Comparison of ENCODE assay signal across 29 cellular contexts in the genomic region with DNA sequence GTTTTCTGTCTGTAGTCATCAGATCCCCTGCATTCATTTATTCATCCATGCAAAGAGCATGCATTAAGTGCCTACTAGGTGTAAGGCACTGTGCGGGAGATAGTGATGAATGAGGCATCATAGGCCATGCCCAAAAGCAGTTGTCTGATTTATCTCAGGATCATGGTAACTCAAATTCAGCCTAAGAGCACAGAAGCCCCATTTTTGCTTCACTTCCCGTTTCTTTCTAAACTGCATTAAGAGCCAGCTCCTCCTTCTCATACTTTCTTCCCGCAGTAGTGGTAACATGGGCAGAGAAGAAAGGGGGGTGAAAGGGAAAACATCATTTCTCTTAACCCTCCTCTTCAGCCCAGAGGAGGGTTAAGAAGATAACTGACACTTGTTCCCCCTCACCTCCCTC. TPM values are rescaled to one million over a fixed set of nuclear protein-coding genes. Genes with fewer than 3 reads are reported as not detected.
"Had no signal": no experiment of that assay in that cellular context is flagged by ENCODE, and none has a peak within 500 bp of the region (broad histone marks: within the 10 kb centered on the region; RNA-seq: fewer than 3 reads in every experiment).

No MANE protein-coding gene starts in this region.

- ATAC-seq: activated CD4-positive, alpha-beta T cell treated with anti-CD3 and anti-CD28 coated beads for 36 hours; foreskin keratinocyte; left lobe of liver; lower lobe of right lung; naive thymus-derived CD4-positive, alpha-beta T cell; upper lobe of right lung had no signal

- H3K4me3 ChIP-seq: hepatocyte, lower lobe of right lung, ovary, prostate gland, thoracic aorta, upper lobe of right lung had no signal

- H3K36me3 ChIP-seq: lower lobe of right lung, ovary, prostate gland, thoracic aorta, upper lobe of right lung had no signal

- H3K27ac ChIP-seq: foreskin keratinocyte, hepatocyte, lower lobe of right lung, ovary, prostate gland, thoracic aorta, upper lobe of right lung had no signal

- H3K9me3 Mint-ChIP-seq: activated B cell treated with CpG ODN at 0.5 μM for 24 hours; activated naive CD8-positive, alpha-beta T cell treated with anti-CD3 and anti-CD28 coated beads for 36 hours; activated T-cell treated with anti-CD3 and anti-CD28 coated beads, Interleukin-2, amount 50 U/mL, for 24 hours; activated T-helper 2 cell treated with anti-CD3 and anti-CD28 coated beads, Interferon-gamma antibody, Interleukin-2, Interleukin-4, amounts not matched to agents 10 μg/mL and 5 μg/mL and 100 μg/mL, durations not matched to agents 14 hours and 24 hours and 36 hours; immature natural killer cell; naive thymus-derived CD4-positive, alpha-beta T cell had no signal

- H3K36me3 Mint-ChIP-seq: activated naive CD8-positive, alpha-beta T cell treated with anti-CD3 and anti-CD28 coated beads for 36 hours; immature natural killer cell had no signal

- H3K4me1 ChIP-seq: foreskin keratinocyte, lower lobe of right lung, prostate gland, upper lobe of right lung had no signal

- H3K4me3 Mint-ChIP-seq: activated B cell treated with CpG ODN at 0.5 μM for 24 hours; activated CD4-positive, alpha-beta T cell treated with anti-CD3 and anti-CD28 coated beads for 36 hours; activated naive CD8-positive, alpha-beta T cell treated with anti-CD3 and anti-CD28 coated beads for 36 hours; activated T-cell treated with anti-CD3 and anti-CD28 coated beads, Interleukin-2, amount 50 U/mL, for 24 hours; immature natural killer cell; naive thymus-derived CD4-positive, alpha-beta T cell had no signal

- DNase-seq: activated B cell treated with CpG ODN at 0.5 μM for 24 hours; activated CD4-positive, alpha-beta T cell treated with anti-CD3 and anti-CD28 coated beads for 36 hours; activated CD4-positive, alpha-beta T cell treated with anti-CD3 and anti-CD28 coated beads, Interleukin-2, amount 50 U/mL, for 4 hours; activated CD8-positive, alpha-beta memory T cell treated with anti-CD3 and anti-CD28 coated beads for 24 hours; activated CD8-positive, alpha-beta memory T cell treated with anti-CD3 and anti-CD28 coated beads, Interleukin-2, amount 50 U/mL, for 4 hours; activated naive CD4-positive, alpha-beta T cell; activated naive CD8-positive, alpha-beta T cell treated with anti-CD3 and anti-CD28 coated beads for 36 hours; activated T-cell treated with anti-CD3 and anti-CD28 coated beads, Interleukin-2, amount 50 U/mL, for 24 hours; central memory CD4-positive, alpha-beta T cell; effector CD8-positive, alpha-beta T cell; foreskin keratinocyte; immature natural killer cell; lower lobe of right lung; naive thymus-derived CD4-positive, alpha-beta T cell; ovary; stimulated activated CD4-positive, alpha-beta T cell treated with anti-CD3 and anti-CD28 coated beads, Interleukin-2, amount 100 ng/mL, for 48 hours; stimulated activated CD8-positive, alpha-beta memory T cell treated with anti-CD3 and anti-CD28 coated beads, Interleukin-4, amount 100 ng/mL, for 48 hours; stimulated activated naive CD4-positive, alpha-beta T cell; T1000; upper lobe of right lung had no signal

- H3K27me3 Mint-ChIP-seq: activated B cell treated with CpG ODN at 0.5 μM for 24 hours; activated CD4-positive, alpha-beta T cell treated with anti-CD3 and anti-CD28 coated beads for 36 hours had no signal

- H3K27ac Mint-ChIP-seq: activated B cell treated with CpG ODN at 0.5 μM for 24 hours; activated CD4-positive, alpha-beta T cell treated with anti-CD3 and anti-CD28 coated beads for 36 hours; activated naive CD8-positive, alpha-beta T cell treated with anti-CD3 and anti-CD28 coated beads for 36 hours; activated T-cell treated with anti-CD3 and anti-CD28 coated beads, Interleukin-2, amount 50 U/mL, for 24 hours; activated T-helper 2 cell treated with anti-CD3 and anti-CD28 coated beads, Interferon-gamma antibody, Interleukin-2, Interleukin-4, amounts not matched to agents 10 μg/mL and 5 μg/mL and 100 μg/mL, durations not matched to agents 14 hours and 24 hours and 36 hours; naive thymus-derived CD4-positive, alpha-beta T cell had no signal

- H3K4me1 Mint-ChIP-seq: activated B cell treated with CpG ODN at 0.5 μM for 24 hours; activated CD4-positive, alpha-beta T cell treated with anti-CD3 and anti-CD28 coated beads for 36 hours; activated naive CD8-positive, alpha-beta T cell treated with anti-CD3 and anti-CD28 coated beads for 36 hours; immature natural killer cell; naive thymus-derived CD4-positive, alpha-beta T cell had no signal

- H3K9me3 ChIP-seq: lower lobe of right lung, ovary, prostate gland, thoracic aorta, upper lobe of right lung had no signal

- H3K27me3 ChIP-seq: hepatocyte, ovary, upper lobe of right lung had no signal

RNA-seq across cellular contexts. Expression of gene GPR45, which starts 2.9 kb away (rescaled TPM):
- total RNA-seq: activated B cell treated with CpG ODN at 0.5 μM for 24 hours; activated CD4-positive, alpha-beta T cell treated with anti-CD3 and anti-CD28 coated beads for 36 hours; activated naive CD8-positive, alpha-beta T cell treated with anti-CD3 and anti-CD28 coated beads for 36 hours; activated T-helper 2 cell treated with anti-CD3 and anti-CD28 coated beads, Interferon-gamma antibody, Interleukin-2, Interleukin-4, amounts not matched to agents 10 μg/mL and 5 μg/mL and 100 μg/mL, durations not matched to agents 14 hours and 24 hours and 36 hours; astrocyte; dermis blood vessel endothelial cell; foreskin keratinocyte; hepatocyte; kidney epithelial cell; left lobe of liver; lower lobe of right lung; naive thymus-derived CD4-positive, alpha-beta T cell; ovary; prostate gland; thoracic aorta; upper lobe of right lung had no signal
- polyA plus RNA-seq: esophagus, foreskin keratinocyte, hepatocyte, immature natural killer cell, ovary had no signal
